Comparison of ENCODE assay signal across 15 cellular contexts in the genomic region with DNA sequence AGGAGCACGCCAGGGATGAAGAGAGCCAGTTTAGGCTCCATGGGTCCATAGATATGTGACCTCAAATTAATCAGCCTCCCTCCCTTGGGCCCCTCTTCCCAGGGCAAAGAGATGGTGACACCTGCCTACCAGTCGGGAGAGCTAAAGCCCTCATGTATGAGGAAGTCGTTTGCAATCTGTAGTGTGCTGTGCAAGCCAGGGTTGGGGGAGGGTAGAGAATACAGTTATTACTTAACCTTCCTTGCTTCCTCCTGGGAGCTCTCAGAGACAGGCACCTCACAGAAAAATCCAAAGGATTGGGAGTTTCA. TPM values are rescaled to one million over a fixed set of nuclear protein-coding genes. Genes with fewer than 3 reads are reported as not detected.
DNase-seq lines count a peak whose midpoint lies in the region; ATAC-seq and TF ChIP-seq lines count a peak whose summit lies in the region.
"Had no signal": no experiment of that assay in that cellular context is flagged by ENCODE, and none has a peak within 500 bp of the region (broad histone marks: within the 10 kb centered on the region; RNA-seq: fewer than 3 reads in every experiment).

No MANE protein-coding gene starts in this region.

- peaks cover 43% of the 10 kb centered on the region for H3K4me1 Mint-ChIP-seq in activated CD8-positive, alpha-beta T cell treated with anti-CD3 and anti-CD28 coated beads, Interleukin-2, amount 10 ng/mL, durations not matched to agents 7 days and 5 days (ENCODE audit: low read depth)
- peaks cover 44% of the 10 kb centered on the region for H3K4me1 Mint-ChIP-seq in activated CD8-positive, alpha-beta T cell treated with anti-CD3 and anti-CD28 coated beads for 36 hours (ENCODE audit: low read depth)

- H3K36me3 ChIP-seq in colonic mucosa (no peaks in the 10 kb centered on the region), prostate gland (no peaks in the 10 kb centered on the region)

- H3K36me3 Mint-ChIP-seq in activated CD8-positive, alpha-beta T cell treated with anti-CD3 and anti-CD28 coated beads, Interleukin-2, amount 10 ng/mL, durations not matched to agents 7 days and 5 days (ENCODE audit: low read depth), result no peaks in the 10 kb centered on the region
- H3K36me3 Mint-ChIP-seq in activated CD8-positive, alpha-beta T cell treated with anti-CD3 and anti-CD28 coated beads for 36 hours (ENCODE audit: low read depth), result no peaks in the 10 kb centered on the region

- H3K4me1 ChIP-seq in colonic mucosa (no peaks in the 10 kb centered on the region), prostate gland (replicated peaks) (no peaks in the 10 kb centered on the region)

- H3K9me3 ChIP-seq in colonic mucosa, result no peaks in the 10 kb centered on the region
- no peaks in the 10 kb centered on the region for H3K9me3 ChIP-seq in prostate gland
- H3K9me3 ChIP-seq: body of pancreas had no signal

- H3K9ac ChIP-seq in colonic mucosa (ENCODE audit: low read depth in 2 of 2, low read length in 2 of 2), result no peak overlapping the region

- H3K4me3 ChIP-seq in colonic mucosa (no peak overlapping the region), prostate gland (no peak overlapping the region)
- H3K4me3 ChIP-seq: body of pancreas had no signal

- TF ChIP-seq CTCF in activated CD8-positive, alpha-beta T cell treated with anti-CD3 and anti-CD28 coated beads for 36 hours (IDR thresholded peaks at IDR 0.05), result no peak
- TF ChIP-seq CTCF in colonic mucosa (IDR thresholded peaks at IDR 0.05) (no peak), prostate gland (IDR thresholded peaks at IDR 0.05) (no peak)

- H3K27me3 Mint-ChIP-seq in activated CD8-positive, alpha-beta T cell treated with anti-CD3 and anti-CD28 coated beads, Interleukin-2, amount 10 ng/mL, durations not matched to agents 7 days and 5 days (ENCODE audit: low read depth), result peaks cover 50% of the 10 kb centered on the region
- peaks cover 24% of the 10 kb centered on the region for H3K27me3 Mint-ChIP-seq in activated CD8-positive, alpha-beta T cell treated with anti-CD3 and anti-CD28 coated beads for 36 hours

- H3K9me3 Mint-ChIP-seq in activated CD8-positive, alpha-beta T cell treated with anti-CD3 and anti-CD28 coated beads, Interleukin-2, amount 10 ng/mL, durations not matched to agents 7 days and 5 days (ENCODE audit: insufficient read depth), result no peaks in the 10 kb centered on the region
- H3K9me3 Mint-ChIP-seq in activated CD8-positive, alpha-beta T cell treated with anti-CD3 and anti-CD28 coated beads for 36 hours, result no peaks in the 10 kb centered on the region
- H3K9me3 Mint-ChIP-seq: endodermal cell had no signal

- H3K27ac Mint-ChIP-seq in activated CD8-positive, alpha-beta T cell treated with anti-CD3 and anti-CD28 coated beads, Interleukin-2, amount 10 ng/mL, durations not matched to agents 7 days and 5 days, result no peak overlapping the region
- H3K27ac Mint-ChIP-seq in activated CD8-positive, alpha-beta T cell treated with anti-CD3 and anti-CD28 coated beads for 36 hours, result no peak overlapping the region
- H3K27ac Mint-ChIP-seq: endodermal cell had no signal

- no peak overlapping the region for H3K4me3 Mint-ChIP-seq in activated CD8-positive, alpha-beta T cell treated with anti-CD3 and anti-CD28 coated beads, Interleukin-2, amount 10 ng/mL, durations not matched to agents 7 days and 5 days
- H3K4me3 Mint-ChIP-seq in activated CD8-positive, alpha-beta T cell treated with anti-CD3 and anti-CD28 coated beads for 36 hours, result no peak overlapping the region
- H3K4me3 Mint-ChIP-seq: endodermal cell had no signal

- CTCF ChIA-PET in activated CD8-positive, alpha-beta T cell treated with anti-CD3 and anti-CD28 coated beads, Interleukin-2, amount 10 ng/mL, durations not matched to agents 7 days and 5 days (lab: Charles Lee), result interaction anchor here (2.8 to 4.5 kb wide), 3 partner anchors 8 to 150 kb away, joined by 10 to 25 read pairs (median 19); a partner anchor contains a TSS
- CTCF ChIA-PET in activated CD8-positive, alpha-beta T cell treated with anti-CD3 and anti-CD28 coated beads for 36 hours (lab: Charles Lee), result interaction anchor here (0.6 to 6.4 kb wide), 3 partner anchors 9 to 150 kb away, joined by 3 to 35 read pairs (median 4); a partner anchor contains a TSS

- H3K27ac ChIP-seq in colonic mucosa (no peak overlapping the region), prostate gland (no peak overlapping the region)

- 53% methylated on average over 3 of the region's 3 CpGs for WGBS in prostate gland

- POLR2A ChIA-PET in activated CD8-positive, alpha-beta T cell treated with anti-CD3 and anti-CD28 coated beads, Interleukin-2, amount 10 ng/mL, durations not matched to agents 7 days and 5 days (lab: Charles Lee), result no interaction called here
- POLR2A ChIA-PET in activated CD8-positive, alpha-beta T cell treated with anti-CD3 and anti-CD28 coated beads for 36 hours (lab: Charles Lee), result no interaction called here

- no peak for TF ChIP-seq POLR2A in prostate gland (IDR thresholded peaks at IDR 0.05)

- no peaks in the 10 kb centered on the region for H3K27me3 ChIP-seq in colonic mucosa
- H3K27me3 ChIP-seq in prostate gland (replicated peaks; ENCODE audit: insufficient read depth), result no peaks in the 10 kb centered on the region
- H3K27me3 ChIP-seq: body of pancreas had no signal

- no peak for ATAC-seq in activated CD8-positive, alpha-beta T cell treated with anti-CD3 and anti-CD28 coated beads, Interleukin-2, amount 10 ng/mL, durations not matched to agents 7 days and 5 days
- ATAC-seq in activated CD8-positive, alpha-beta T cell treated with anti-CD3 and anti-CD28 coated beads for 36 hours, result no peak
- ATAC-seq in GM18873 (IDR thresholded peaks at IDR 0.05; ENCODE audit: low FRiP score, unreplicated experiment), result no peak
- no peak for ATAC-seq in GM19328 (IDR thresholded peaks at IDR 0.05; ENCODE audit: unreplicated experiment)
- ATAC-seq in HG02588 (IDR thresholded peaks at IDR 0.05; ENCODE audit: unreplicated experiment), result no peak
- ATAC-seq: body of pancreas, SK-N-SH treated with all-trans-retinoic acid at 6 μM for 48 hours had no signal

- DNase-seq in activated CD8-positive, alpha-beta T cell treated with anti-CD3 and anti-CD28 coated beads, Interleukin-2, amount 10 ng/mL, durations not matched to agents 7 days and 5 days, result peak; percentile 15
- DNase-seq in activated CD8-positive, alpha-beta T cell treated with anti-CD3 and anti-CD28 coated beads for 36 hours, result no peak
- DNase-seq in NCI-H2196 (lab: John Stamatoyannopoulos, UW; ENCODE audit: unreplicated experiment), result peak; percentile 51
- DNase-seq in colonic mucosa, result peak; percentile 27
- DNase-seq in prostate gland (ENCODE audit: low spot score), result peak; percentile 1
- DNase-seq: activated CD4-positive, alpha-beta T cell treated with anti-CD3 and anti-CD28 coated beads for 48 hours; activated gamma-delta T cell; DMS 273 treated with DMSO at 0.1 percent for 48 hours had no signal

- intact Hi-C loops in activated CD8-positive, alpha-beta T cell treated with anti-CD3 and anti-CD28 coated beads for 36 hours (cut with micrococcal nuclease), result no loop called here
- intact Hi-C loops in colonic mucosa (cut with DNase I), result no loop called here
- intact Hi-C loops in prostate gland (cut with DNase I), result no loop called here

RNA-seq across cellular contexts. Expression of a gene that starts 4.0 kb away (rescaled TPM):
- not detected for total RNA-seq in activated CD8-positive, alpha-beta T cell treated with anti-CD3 and anti-CD28 coated beads, Interleukin-2, amount 10 ng/mL, durations not matched to agents 7 days and 5 days
- not detected for total RNA-seq in activated CD8-positive, alpha-beta T cell treated with anti-CD3 and anti-CD28 coated beads for 36 hours
- total RNA-seq in colonic mucosa, result not detected
- not detected for total RNA-seq in prostate gland
- total RNA-seq: body of pancreas, endodermal cell, MCF 10A had no signal

RNA-seq across cellular contexts. Expression of a gene that starts 13.0 kb away (rescaled TPM):
- not detected for total RNA-seq in activated CD8-positive, alpha-beta T cell treated with anti-CD3 and anti-CD28 coated beads, Interleukin-2, amount 10 ng/mL, durations not matched to agents 7 days and 5 days
- total RNA-seq in activated CD8-positive, alpha-beta T cell treated with anti-CD3 and anti-CD28 coated beads for 36 hours, result not detected
- total RNA-seq in colonic mucosa (10 to 100 TPM; 16.3 to 34.9 TPM), prostate gland (10 to 100 TPM; 25.6 to 45.2 TPM)
- total RNA-seq: endodermal cell had no signal

RNA-seq across cellular contexts. Expression of a gene that starts 30.7 kb away (rescaled TPM):
- total RNA-seq in activated CD8-positive, alpha-beta T cell treated with anti-CD3 and anti-CD28 coated beads, Interleukin-2, amount 10 ng/mL, durations not matched to agents 7 days and 5 days, result not detected
- not detected for total RNA-seq in activated CD8-positive, alpha-beta T cell treated with anti-CD3 and anti-CD28 coated beads for 36 hours
- total RNA-seq in colonic mucosa (not detected), prostate gland (not detected)
- total RNA-seq: body of pancreas, endodermal cell, MCF 10A had no signal

RNA-seq across cellular contexts. Expression of a gene that starts 31.9 kb away (rescaled TPM):
- not detected for total RNA-seq in activated CD8-positive, alpha-beta T cell treated with anti-CD3 and anti-CD28 coated beads, Interleukin-2, amount 10 ng/mL, durations not matched to agents 7 days and 5 days
- not detected for total RNA-seq in activated CD8-positive, alpha-beta T cell treated with anti-CD3 and anti-CD28 coated beads for 36 hours
- not detected for total RNA-seq in colonic mucosa
- total RNA-seq in prostate gland, result not detected
- total RNA-seq: body of pancreas, endodermal cell, MCF 10A had no signal

RNA-seq across cellular contexts. Expression of a gene that starts 46.2 kb away (rescaled TPM):
- total RNA-seq in activated CD8-positive, alpha-beta T cell treated with anti-CD3 and anti-CD28 coated beads, Interleukin-2, amount 10 ng/mL, durations not matched to agents 7 days and 5 days, result not detected
- total RNA-seq in activated CD8-positive, alpha-beta T cell treated with anti-CD3 and anti-CD28 coated beads for 36 hours, result not detected
- total RNA-seq in colonic mucosa (1 to 10 TPM in 1 of 2 donors, under 1 TPM in 1; 0.79 to 6.9 TPM), prostate gland (1 to 10 TPM; 1.5 to 5.6 TPM)
- total RNA-seq: endodermal cell had no signal

Comparison
In these comparisons a context has a peak if more than half of its experiments do, and no peak if none do; other contexts are left out.
1. RNA of a gene that starts 13.0 kb away (total RNA-seq): 25.6 to 45.2 TPM in prostate gland and 16.3 to 34.9 TPM in colonic mucosa; not detected in activated CD8-positive, alpha-beta T cell treated with anti-CD3 and anti-CD28 coated beads, Interleukin-2, amount 10 ng/mL, durations not matched to agents 7 days and 5 days and not detected in activated CD8-positive, alpha-beta T cell treated with anti-CD3 and anti-CD28 coated beads for 36 hours; every median in the first group is over 10 times any median in the second.